1 cellular context compared by ENCODE assay signal in the genomic region with DNA sequence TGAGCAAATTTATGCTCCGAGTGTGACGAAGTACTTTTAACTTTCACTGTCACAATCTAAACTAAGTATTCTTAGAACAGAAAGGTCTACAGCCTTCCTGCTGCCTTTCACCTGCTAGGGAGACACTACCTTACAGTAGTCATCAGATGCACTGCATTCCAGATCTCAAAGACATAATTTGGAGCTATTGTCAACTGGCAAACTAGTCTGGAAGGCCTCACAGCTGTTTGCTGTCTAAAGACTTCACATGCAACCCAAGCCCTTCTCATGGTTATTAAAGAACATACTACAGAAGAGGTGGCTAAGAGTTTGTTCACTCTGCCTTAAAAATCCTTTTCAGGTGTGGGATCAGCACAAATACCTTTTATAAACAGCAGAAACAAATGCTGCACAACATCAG.
TF ChIP-seq lines count a peak whose summit lies in the region.

No MANE protein-coding gene starts in this region.

TF ChIP-seq in GM23338, 12 proteins besides CTCF, POLR2A, EP300 and RAD21 (continued from another document):
- TF ChIP-seq, protein P1, sequence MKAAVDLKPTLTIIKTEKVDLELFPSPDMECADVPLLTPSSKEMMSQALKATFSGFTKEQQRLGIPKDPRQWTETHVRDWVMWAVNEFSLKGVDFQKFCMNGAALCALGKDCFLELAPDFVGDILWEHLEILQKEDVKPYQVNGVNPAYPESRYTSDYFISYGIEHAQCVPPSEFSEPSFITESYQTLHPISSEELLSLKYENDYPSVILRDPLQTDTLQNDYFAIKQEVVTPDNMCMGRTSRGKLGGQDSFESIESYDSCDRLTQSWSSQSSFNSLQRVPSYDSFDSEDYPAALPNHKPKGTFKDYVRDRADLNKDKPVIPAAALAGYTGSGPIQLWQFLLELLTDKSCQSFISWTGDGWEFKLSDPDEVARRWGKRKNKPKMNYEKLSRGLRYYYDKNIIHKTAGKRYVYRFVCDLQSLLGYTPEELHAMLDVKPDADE (IDR thresholded peaks at IDR 0.05), result no peak
- TF ChIP-seq JUNB (IDR thresholded peaks at IDR 0.05; ENCODE audit: unreplicated experiment) (no peak), NANOG (IDR thresholded peaks at IDR 0.05; ENCODE audit: borderline replicate concordance) (no peak), ZNF114 (CRISPR knock-in tag; IDR thresholded peaks at IDR 0.05) (no peak), POLR2AphosphoS5 (IDR thresholded peaks at IDR 0.05; ENCODE audit: low read depth) (no peak), CREB1 (CRISPR knock-in tag; IDR thresholded peaks at IDR 0.05; ENCODE audit: low read depth) (no peak), EZH2phosphoT487 (IDR thresholded peaks at IDR 0.05; ENCODE audit: unreplicated experiment) (no peak), STAT1 (IDR thresholded peaks at IDR 0.05; ENCODE audit: unreplicated experiment) (no peak)
- TF ChIP-seq, protein P2, sequence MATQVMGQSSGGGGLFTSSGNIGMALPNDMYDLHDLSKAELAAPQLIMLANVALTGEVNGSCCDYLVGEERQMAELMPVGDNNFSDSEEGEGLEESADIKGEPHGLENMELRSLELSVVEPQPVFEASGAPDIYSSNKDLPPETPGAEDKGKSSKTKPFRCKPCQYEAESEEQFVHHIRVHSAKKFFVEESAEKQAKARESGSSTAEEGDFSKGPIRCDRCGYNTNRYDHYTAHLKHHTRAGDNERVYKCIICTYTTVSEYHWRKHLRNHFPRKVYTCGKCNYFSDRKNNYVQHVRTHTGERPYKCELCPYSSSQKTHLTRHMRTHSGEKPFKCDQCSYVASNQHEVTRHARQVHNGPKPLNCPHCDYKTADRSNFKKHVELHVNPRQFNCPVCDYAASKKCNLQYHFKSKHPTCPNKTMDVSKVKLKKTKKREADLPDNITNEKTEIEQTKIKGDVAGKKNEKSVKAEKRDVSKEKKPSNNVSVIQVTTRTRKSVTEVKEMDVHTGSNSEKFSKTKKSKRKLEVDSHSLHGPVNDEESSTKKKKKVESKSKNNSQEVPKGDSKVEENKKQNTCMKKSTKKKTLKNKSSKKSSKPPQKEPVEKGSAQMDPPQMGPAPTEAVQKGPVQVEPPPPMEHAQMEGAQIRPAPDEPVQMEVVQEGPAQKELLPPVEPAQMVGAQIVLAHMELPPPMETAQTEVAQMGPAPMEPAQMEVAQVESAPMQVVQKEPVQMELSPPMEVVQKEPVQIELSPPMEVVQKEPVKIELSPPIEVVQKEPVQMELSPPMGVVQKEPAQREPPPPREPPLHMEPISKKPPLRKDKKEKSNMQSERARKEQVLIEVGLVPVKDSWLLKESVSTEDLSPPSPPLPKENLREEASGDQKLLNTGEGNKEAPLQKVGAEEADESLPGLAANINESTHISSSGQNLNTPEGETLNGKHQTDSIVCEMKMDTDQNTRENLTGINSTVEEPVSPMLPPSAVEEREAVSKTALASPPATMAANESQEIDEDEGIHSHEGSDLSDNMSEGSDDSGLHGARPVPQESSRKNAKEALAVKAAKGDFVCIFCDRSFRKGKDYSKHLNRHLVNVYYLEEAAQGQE (IDR thresholded peaks at IDR 0.05; ENCODE audit: unreplicated experiment), result no peak
- TF ChIP-seq, protein P3, sequence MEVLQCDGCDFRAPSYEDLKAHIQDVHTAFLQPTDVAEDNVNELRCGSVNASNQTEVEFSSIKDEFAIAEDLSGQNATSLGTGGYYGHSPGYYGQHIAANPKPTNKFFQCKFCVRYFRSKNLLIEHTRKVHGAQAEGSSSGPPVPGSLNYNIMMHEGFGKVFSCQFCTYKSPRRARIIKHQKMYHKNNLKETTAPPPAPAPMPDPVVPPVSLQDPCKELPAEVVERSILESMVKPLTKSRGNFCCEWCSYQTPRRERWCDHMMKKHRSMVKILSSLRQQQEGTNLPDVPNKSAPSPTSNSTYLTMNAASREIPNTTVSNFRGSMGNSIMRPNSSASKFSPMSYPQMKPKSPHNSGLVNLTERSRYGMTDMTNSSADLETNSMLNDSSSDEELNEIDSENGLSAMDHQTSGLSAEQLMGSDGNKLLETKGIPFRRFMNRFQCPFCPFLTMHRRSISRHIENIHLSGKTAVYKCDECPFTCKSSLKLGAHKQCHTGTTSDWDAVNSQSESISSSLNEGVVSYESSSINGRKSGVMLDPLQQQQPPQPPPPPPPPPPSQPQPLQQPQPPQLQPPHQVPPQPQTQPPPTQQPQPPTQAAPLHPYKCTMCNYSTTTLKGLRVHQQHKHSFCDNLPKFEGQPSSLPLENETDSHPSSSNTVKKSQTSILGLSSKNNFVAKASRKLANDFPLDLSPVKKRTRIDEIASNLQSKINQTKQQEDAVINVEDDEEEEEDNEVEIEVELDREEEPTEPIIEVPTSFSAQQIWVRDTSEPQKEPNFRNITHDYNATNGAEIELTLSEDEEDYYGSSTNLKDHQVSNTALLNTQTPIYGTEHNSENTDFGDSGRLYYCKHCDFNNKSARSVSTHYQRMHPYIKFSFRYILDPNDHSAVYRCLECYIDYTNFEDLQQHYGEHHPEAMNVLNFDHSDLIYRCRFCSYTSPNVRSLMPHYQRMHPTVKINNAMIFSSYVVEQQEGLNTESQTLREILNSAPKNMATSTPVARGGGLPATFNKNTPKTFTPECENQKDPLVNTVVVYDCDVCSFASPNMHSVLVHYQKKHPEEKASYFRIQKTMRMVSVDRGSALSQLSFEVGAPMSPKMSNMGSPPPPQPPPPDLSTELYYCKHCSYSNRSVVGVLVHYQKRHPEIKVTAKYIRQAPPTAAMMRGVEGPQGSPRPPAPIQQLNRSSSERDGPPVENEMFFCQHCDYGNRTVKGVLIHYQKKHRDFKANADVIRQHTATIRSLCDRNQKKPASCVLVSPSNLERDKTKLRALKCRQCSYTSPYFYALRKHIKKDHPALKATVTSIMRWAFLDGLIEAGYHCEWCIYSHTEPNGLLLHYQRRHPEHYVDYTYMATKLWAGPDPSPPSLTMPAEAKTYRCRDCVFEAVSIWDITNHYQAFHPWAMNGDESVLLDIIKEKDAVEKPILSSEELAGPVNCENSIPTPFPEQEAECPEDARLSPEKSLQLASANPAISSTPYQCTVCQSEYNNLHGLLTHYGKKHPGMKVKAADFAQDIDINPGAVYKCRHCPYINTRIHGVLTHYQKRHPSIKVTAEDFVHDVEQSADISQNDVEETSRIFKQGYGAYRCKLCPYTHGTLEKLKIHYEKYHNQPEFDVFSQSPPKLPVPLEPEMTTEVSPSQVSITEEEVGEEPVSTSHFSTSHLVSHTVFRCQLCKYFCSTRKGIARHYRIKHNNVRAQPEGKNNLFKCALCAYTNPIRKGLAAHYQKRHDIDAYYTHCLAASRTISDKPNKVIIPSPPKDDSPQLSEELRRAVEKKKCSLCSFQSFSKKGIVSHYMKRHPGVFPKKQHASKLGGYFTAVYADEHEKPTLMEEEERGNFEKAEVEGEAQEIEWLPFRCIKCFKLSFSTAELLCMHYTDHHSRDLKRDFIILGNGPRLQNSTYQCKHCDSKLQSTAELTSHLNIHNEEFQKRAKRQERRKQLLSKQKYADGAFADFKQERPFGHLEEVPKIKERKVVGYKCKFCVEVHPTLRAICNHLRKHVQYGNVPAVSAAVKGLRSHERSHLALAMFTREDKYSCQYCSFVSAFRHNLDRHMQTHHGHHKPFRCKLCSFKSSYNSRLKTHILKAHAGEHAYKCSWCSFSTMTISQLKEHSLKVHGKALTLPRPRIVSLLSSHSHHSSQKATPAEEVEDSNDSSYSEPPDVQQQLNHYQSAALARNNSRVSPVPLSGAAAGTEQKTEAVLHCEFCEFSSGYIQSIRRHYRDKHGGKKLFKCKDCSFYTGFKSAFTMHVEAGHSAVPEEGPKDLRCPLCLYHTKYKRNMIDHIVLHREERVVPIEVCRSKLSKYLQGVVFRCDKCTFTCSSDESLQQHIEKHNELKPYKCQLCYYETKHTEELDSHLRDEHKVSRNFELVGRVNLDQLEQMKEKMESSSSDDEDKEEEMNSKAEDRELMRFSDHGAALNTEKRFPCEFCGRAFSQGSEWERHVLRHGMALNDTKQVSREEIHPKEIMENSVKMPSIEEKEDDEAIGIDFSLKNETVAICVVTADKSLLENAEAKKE (CRISPR knock-in tag; IDR thresholded peaks at IDR 0.05), result no peak
